1 cellular context compared by ENCODE assay signal in the genomic region with DNA sequence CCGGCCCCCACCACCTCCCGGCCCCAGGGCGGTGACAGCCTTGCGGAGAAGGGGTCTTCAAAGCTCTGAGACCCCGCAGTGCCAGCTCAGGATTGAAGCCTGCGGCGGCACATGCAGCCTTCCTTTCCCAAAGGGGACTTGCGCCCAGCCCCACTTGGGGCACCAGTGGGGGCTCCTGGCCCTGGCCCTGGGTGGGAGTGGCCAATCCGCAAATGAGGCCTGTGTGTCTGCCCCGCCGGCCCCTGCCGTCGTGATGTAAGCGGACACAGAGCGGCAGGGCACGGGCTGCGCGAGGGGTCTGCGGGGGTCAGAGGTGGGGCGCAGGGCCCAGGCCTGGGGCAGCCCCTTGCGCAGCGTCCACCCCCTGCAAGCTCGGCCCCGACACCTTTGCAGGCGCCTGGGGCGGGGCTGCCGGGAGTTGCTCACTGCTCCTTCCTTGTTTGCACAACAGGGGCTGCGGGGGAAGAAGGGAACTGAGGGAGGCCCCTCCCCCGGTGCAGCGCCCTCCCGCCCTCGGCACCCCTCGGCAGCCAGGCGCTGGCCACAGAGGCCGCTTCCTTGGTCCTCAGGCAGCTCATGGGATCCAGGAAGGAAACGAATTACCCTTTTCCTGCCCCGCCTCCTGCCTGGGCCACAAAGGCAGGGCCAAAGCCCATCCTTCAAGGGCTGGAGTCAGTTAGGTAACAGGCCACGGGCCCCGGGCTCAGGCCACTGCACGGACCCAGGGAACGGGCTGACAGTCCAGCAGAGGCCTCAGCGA.
TF ChIP-seq lines count a peak whose summit lies in the region.

No MANE protein-coding gene starts in this region.

TF ChIP-seq in HepG2, 621 proteins besides CTCF, POLR2A, EP300 and RAD21 (continued from another document and continues in another):
- peak; percentile 59 for TF ChIP-seq YY1 (IDR thresholded peaks at IDR 0.05; ENCODE audit: insufficient read depth, insufficient replicate concordance, low read depth, low read length)
- peak; percentile 74; the same call in 1 of the 2 replicates for TF ChIP-seq KDM5B (CRISPR knock-in tag; IDR thresholded peaks at IDR 0.05; ENCODE audit: borderline replicate concordance)
- TF ChIP-seq RARA (CRISPR knock-in tag; IDR thresholded peaks at IDR 0.05): peak; percentile 87
- no peak for TF ChIP-seq ZFP37 (CRISPR knock-in tag; IDR thresholded peaks at IDR 0.05; ENCODE audit: borderline replicate concordance)
- TF ChIP-seq, protein P1, sequence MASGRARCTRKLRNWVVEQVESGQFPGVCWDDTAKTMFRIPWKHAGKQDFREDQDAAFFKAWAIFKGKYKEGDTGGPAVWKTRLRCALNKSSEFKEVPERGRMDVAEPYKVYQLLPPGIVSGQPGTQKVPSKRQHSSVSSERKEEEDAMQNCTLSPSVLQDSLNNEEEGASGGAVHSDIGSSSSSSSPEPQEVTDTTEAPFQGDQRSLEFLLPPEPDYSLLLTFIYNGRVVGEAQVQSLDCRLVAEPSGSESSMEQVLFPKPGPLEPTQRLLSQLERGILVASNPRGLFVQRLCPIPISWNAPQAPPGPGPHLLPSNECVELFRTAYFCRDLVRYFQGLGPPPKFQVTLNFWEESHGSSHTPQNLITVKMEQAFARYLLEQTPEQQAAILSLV (CRISPR knock-in tag; IDR thresholded peaks at IDR 0.05; ENCODE audit: borderline replicate concordance): peak; percentile 78; the same call in 1 of the 2 replicates
- peak; percentile 83; the same call in 1 of the 2 replicates for TF ChIP-seq ZBTB3 (CRISPR knock-in tag; IDR thresholded peaks at IDR 0.05; ENCODE audit: borderline replicate concordance, low read depth)
- TF ChIP-seq NR2F1 (CRISPR knock-in tag; IDR thresholded peaks at IDR 0.05): peak; percentile 67 to 79; a peak in 3 of 4 replicates
- TF ChIP-seq, protein P2, sequence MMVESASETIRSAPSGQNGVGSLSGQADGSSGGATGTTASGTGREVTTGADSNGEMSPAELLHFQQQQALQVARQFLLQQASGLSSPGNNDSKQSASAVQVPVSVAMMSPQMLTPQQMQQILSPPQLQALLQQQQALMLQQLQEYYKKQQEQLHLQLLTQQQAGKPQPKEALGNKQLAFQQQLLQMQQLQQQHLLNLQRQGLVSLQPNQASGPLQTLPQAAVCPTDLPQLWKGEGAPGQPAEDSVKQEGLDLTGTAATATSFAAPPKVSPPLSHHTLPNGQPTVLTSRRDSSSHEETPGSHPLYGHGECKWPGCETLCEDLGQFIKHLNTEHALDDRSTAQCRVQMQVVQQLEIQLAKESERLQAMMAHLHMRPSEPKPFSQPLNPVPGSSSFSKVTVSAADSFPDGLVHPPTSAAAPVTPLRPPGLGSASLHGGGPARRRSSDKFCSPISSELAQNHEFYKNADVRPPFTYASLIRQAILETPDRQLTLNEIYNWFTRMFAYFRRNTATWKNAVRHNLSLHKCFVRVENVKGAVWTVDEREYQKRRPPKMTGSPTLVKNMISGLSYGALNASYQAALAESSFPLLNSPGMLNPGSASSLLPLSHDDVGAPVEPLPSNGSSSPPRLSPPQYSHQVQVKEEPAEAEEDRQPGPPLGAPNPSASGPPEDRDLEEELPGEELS (CRISPR knock-in tag; IDR thresholded peaks at IDR 0.05): peak; percentile 93
- TF ChIP-seq ZFP62 (CRISPR knock-in tag; IDR thresholded peaks at IDR 0.05): no peak
- peak; percentile 92; the same call in 1 of the 2 replicates for TF ChIP-seq ZNF136 (CRISPR knock-in tag; IDR thresholded peaks at IDR 0.05; ENCODE audit: low read depth)
- TF ChIP-seq ZNF619 (CRISPR knock-in tag; IDR thresholded peaks at IDR 0.05): peak; percentile 19; the same call in 1 of the 2 replicates
- TF ChIP-seq, protein P3, sequence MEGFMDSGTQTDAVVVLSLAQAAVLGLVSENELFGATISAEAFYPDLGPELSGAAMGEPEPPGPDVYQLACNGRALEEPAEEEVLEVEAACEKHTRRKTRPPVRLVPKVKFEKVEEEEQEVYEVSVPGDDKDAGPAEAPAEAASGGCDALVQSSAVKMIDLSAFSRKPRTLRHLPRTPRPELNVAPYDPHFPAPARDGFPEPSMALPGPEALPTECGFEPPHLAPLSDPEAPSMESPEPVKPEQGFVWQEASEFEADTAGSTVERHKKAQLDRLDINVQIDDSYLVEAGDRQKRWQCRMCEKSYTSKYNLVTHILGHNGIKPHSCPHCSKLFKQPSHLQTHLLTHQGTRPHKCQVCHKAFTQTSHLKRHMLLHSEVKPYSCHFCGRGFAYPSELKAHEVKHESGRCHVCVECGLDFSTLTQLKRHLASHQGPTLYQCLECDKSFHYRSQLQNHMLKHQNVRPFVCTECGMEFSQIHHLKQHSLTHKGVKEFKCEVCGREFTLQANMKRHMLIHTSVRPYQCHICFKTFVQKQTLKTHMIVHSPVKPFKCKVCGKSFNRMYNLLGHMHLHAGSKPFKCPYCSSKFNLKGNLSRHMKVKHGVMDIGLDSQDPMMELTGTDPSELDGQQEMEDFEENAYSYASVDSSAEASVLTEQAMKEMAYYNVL (CRISPR knock-in tag; IDR thresholded peaks at IDR 0.05; ENCODE audit: borderline replicate concordance): peak; percentile 61; the same call in 1 of the 2 replicates
- no peak; the same call in 1 of the 2 replicates for TF ChIP-seq ZNF460 (CRISPR knock-in tag; IDR thresholded peaks at IDR 0.05; ENCODE audit: borderline replicate concordance)
- TF ChIP-seq, protein P4, sequence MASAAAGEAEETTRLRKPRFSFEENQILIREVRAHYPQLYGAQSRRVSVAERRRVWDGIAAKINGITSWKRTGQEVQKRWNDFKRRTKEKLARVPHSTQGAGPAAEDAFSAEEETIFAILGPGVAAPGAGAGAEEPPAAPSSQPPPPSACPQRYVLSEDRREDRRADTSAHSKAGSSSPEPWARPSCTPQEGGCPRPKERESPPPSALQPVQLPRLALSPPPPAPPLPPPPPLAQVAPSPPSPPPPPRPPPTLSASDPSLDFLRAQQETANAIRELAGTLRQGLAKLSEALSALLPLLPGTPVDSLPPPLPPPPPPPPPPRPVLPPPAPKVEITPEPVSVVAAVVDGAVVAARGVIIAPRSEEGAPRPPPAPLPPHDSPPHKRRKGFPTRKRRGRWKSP (CRISPR knock-in tag; IDR thresholded peaks at IDR 0.05): peak; percentile 91
- TF ChIP-seq, protein P5, sequence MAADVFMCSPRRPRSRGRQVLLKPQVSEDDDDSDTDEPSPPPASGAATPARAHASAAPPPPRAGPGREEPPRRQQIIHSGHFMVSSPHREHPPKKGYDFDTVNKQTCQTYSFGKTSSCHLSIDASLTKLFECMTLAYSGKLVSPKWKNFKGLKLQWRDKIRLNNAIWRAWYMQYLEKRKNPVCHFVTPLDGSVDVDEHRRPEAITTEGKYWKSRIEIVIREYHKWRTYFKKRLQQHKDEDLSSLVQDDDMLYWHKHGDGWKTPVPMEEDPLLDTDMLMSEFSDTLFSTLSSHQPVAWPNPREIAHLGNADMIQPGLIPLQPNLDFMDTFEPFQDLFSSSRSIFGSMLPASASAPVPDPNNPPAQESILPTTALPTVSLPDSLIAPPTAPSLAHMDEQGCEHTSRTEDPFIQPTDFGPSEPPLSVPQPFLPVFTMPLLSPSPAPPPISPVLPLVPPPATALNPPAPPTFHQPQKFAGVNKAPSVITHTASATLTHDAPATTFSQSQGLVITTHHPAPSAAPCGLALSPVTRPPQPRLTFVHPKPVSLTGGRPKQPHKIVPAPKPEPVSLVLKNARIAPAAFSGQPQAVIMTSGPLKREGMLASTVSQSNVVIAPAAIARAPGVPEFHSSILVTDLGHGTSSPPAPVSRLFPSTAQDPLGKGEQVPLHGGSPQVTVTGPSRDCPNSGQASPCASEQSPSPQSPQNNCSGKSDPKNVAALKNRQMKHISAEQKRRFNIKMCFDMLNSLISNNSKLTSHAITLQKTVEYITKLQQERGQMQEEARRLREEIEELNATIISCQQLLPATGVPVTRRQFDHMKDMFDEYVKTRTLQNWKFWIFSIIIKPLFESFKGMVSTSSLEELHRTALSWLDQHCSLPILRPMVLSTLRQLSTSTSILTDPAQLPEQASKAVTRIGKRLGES (CRISPR knock-in tag; IDR thresholded peaks at IDR 0.05; ENCODE audit: borderline replicate concordance): no peak
- TF ChIP-seq RBM39 (IDR thresholded peaks at IDR 0.05; ENCODE audit: low read depth, low read length, poor library complexity, severe bottlenecking): peak; percentile 88
- TF ChIP-seq BORCS8-MEF2B (CRISPR knock-in tag; IDR thresholded peaks at IDR 0.05): peak; percentile 44; the same call in 1 of the 2 replicates
- TF ChIP-seq DR1 (CRISPR knock-in tag; IDR thresholded peaks at IDR 0.05): peak; percentile 36; the same call in 1 of the 2 replicates
- peak; percentile 76; the same call in 1 of the 2 replicates for TF ChIP-seq TARDBP (CRISPR knock-in tag; IDR thresholded peaks at IDR 0.05)
- TF ChIP-seq JUN (CRISPR knock-in tag; IDR thresholded peaks at IDR 0.05): peak; percentile 47; the same call in 1 of the 2 replicates
- peak; percentile 72 for TF ChIP-seq FOXC1 (CRISPR knock-in tag; IDR thresholded peaks at IDR 0.05; ENCODE audit: borderline replicate concordance)
- TF ChIP-seq ZNF788 (CRISPR knock-in tag; IDR thresholded peaks at IDR 0.05; ENCODE audit: borderline replicate concordance): peak; percentile 89
- TF ChIP-seq, protein P6, sequence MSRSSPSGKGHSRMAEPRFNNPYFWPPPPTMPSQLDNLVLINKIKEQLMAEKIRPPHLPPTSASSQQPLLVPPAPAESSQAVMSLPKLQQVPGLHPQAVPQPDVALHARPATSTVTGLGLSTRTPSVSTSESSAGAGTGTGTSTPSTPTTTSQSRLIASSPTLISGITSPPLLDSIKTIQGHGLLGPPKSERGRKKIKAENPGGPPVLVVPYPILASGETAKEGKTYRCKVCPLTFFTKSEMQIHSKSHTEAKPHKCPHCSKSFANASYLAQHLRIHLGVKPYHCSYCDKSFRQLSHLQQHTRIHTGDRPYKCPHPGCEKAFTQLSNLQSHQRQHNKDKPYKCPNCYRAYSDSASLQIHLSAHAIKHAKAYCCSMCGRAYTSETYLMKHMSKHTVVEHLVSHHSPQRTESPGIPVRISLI (CRISPR knock-in tag; IDR thresholded peaks at IDR 0.05; ENCODE audit: borderline replicate concordance): peak; percentile 60; the same call in 1 of the 2 replicates
- no peak for TF ChIP-seq ZNF20 (CRISPR knock-in tag; IDR thresholded peaks at IDR 0.05)
- peak; percentile 12; the same call in 1 of the 2 replicates for TF ChIP-seq SRF (IDR thresholded peaks at IDR 0.05; ENCODE audit: low read depth, low read length)
- TF ChIP-seq REL (CRISPR knock-in tag; conservative IDR thresholded peaks at IDR 0.05): peak; percentile 76; the same call in 1 of the 2 replicates
- peak; percentile 16; the same call in 1 of the 2 replicates for TF ChIP-seq STAG1 (CRISPR knock-in tag; IDR thresholded peaks at IDR 0.05)
- TF ChIP-seq JUND (CRISPR knock-in tag; IDR thresholded peaks at IDR 0.05): peak; percentile 84; the same call in 1 of the 2 replicates
- TF ChIP-seq ZSCAN29 (CRISPR knock-in tag; conservative IDR thresholded peaks at IDR 0.05): peak; percentile 79; the same call in 1 of the 2 replicates
- TF ChIP-seq, protein P7, sequence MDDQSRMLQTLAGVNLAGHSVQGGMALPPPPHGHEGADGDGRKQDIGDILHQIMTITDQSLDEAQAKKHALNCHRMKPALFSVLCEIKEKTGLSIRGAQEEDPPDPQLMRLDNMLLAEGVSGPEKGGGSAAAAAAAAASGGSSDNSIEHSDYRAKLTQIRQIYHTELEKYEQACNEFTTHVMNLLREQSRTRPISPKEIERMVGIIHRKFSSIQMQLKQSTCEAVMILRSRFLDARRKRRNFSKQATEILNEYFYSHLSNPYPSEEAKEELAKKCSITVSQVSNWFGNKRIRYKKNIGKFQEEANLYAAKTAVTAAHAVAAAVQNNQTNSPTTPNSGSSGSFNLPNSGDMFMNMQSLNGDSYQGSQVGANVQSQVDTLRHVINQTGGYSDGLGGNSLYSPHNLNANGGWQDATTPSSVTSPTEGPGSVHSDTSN (CRISPR knock-in tag; IDR thresholded peaks at IDR 0.05; ENCODE audit: borderline replicate concordance): no peak
- TF ChIP-seq ZNF331 (CRISPR knock-in tag; IDR thresholded peaks at IDR 0.05): peak; percentile 90
- TF ChIP-seq ELF4 (CRISPR knock-in tag; IDR thresholded peaks at IDR 0.05; ENCODE audit: borderline replicate concordance): no peak
- no peak for TF ChIP-seq FOSL1 (CRISPR knock-in tag; IDR thresholded peaks at IDR 0.05; ENCODE audit: borderline replicate concordance)
- TF ChIP-seq NR2F2 (IDR thresholded peaks at IDR 0.05; ENCODE audit: borderline replicate concordance, low read depth): peak; percentile 84
- TF ChIP-seq ZMAT3 (CRISPR knock-in tag; conservative IDR thresholded peaks at IDR 0.05): peak; percentile 17; the same call in 1 of the 2 replicates
- peak; percentile 86; the same call in 1 of the 2 replicates for TF ChIP-seq ZSCAN25 (CRISPR knock-in tag; IDR thresholded peaks at IDR 0.05)
- TF ChIP-seq PCBP2 (optimal IDR thresholded peaks at IDR 0.05; ENCODE audit: low read depth, low read length, poor library complexity, severe bottlenecking): no peak
- TF ChIP-seq, protein P8, sequence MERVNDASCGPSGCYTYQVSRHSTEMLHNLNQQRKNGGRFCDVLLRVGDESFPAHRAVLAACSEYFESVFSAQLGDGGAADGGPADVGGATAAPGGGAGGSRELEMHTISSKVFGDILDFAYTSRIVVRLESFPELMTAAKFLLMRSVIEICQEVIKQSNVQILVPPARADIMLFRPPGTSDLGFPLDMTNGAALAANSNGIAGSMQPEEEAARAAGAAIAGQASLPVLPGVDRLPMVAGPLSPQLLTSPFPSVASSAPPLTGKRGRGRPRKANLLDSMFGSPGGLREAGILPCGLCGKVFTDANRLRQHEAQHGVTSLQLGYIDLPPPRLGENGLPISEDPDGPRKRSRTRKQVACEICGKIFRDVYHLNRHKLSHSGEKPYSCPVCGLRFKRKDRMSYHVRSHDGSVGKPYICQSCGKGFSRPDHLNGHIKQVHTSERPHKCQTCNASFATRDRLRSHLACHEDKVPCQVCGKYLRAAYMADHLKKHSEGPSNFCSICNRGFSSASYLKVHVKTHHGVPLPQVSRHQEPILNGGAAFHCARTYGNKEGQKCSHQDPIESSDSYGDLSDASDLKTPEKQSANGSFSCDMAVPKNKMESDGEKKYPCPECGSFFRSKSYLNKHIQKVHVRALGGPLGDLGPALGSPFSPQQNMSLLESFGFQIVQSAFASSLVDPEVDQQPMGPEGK (CRISPR knock-in tag; IDR thresholded peaks at IDR 0.05): peak; percentile 99
- no peak for TF ChIP-seq ZNF577 (CRISPR knock-in tag; IDR thresholded peaks at IDR 0.05; ENCODE audit: borderline replicate concordance, low read depth)
- TF ChIP-seq CBFB (CRISPR knock-in tag; IDR thresholded peaks at IDR 0.05): peak; percentile 64; the same call in 1 of the 2 replicates
- no peak for TF ChIP-seq ZNF496 (CRISPR knock-in tag; IDR thresholded peaks at IDR 0.05; ENCODE audit: insufficient replicate concordance)
- TF ChIP-seq ZNF282 (IDR thresholded peaks at IDR 0.05; ENCODE audit: partially characterized antibody): no peak
- TF ChIP-seq IKZF4 (CRISPR knock-in tag; IDR thresholded peaks at IDR 0.05; ENCODE audit: borderline replicate concordance, low read depth, not compliant biosample characterization): no peak
- no peak for TF ChIP-seq NFYB (CRISPR knock-in tag; IDR thresholded peaks at IDR 0.05)
- peak; percentile 3; the same call in 1 of the 2 replicates for TF ChIP-seq FOXK1 (CRISPR knock-in tag; IDR thresholded peaks at IDR 0.05; ENCODE audit: borderline replicate concordance, low read depth)
- TF ChIP-seq, protein P9, sequence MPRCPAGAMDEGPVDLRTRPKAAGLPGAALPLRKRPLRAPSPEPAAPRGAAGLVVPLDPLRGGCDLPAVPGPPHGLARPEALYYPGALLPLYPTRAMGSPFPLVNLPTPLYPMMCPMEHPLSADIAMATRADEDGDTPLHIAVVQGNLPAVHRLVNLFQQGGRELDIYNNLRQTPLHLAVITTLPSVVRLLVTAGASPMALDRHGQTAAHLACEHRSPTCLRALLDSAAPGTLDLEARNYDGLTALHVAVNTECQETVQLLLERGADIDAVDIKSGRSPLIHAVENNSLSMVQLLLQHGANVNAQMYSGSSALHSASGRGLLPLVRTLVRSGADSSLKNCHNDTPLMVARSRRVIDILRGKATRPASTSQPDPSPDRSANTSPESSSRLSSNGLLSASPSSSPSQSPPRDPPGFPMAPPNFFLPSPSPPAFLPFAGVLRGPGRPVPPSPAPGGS (CRISPR knock-in tag; IDR thresholded peaks at IDR 0.05): peak; percentile 80
- no peak; the same call in 1 of the 2 replicates for TF ChIP-seq ADNP (CRISPR knock-in tag; IDR thresholded peaks at IDR 0.05)
